16 cellular contexts compared by ENCODE assay signal in genomic region chr1:235821361-235821981, GRCh38. TPM values are rescaled to one million over a fixed set of nuclear protein-coding genes. Genes with fewer than 3 reads are reported as not detected.
DNase-seq lines count a peak whose midpoint lies in the region; ATAC-seq and TF ChIP-seq lines count a peak whose summit lies in the region.
"Had no signal": no experiment of that assay in that cellular context is flagged by ENCODE, and none has a peak within 500 bp of the region (broad histone marks: within the 10 kb centered on the region; RNA-seq: fewer than 3 reads in every experiment).

No MANE protein-coding gene starts in this region.

- H3K4me3 ChIP-seq in epithelial cell of esophagus (ENCODE audit: low read length) (no peak overlapping the region), neutrophil (ENCODE audit: low read depth in 1 of 2, low read length in 1 of 2) (no peak overlapping the region), A673 (ENCODE audit: low read depth, low read length, poor library complexity, severe bottlenecking) (no peak overlapping the region)
- H3K4me3 ChIP-seq: BLaER1 treated with 17β-estradiol and CSF1 and Interleukin-3, amounts not matched to agents 10 nM and 100 nM had no signal

- CTCF ChIA-PET in A673 (lab: Charles Lee), result no interaction called here

- H3K36me3 ChIP-seq in neutrophil (peaks cover 62% of the 10 kb centered on the region), A673 (ENCODE audit: insufficient read depth, low read length, poor library complexity, severe bottlenecking) (no peaks in the 10 kb centered on the region)

- TF ChIP-seq CTCF in epithelial cell of esophagus (IDR thresholded peaks at IDR 0.05; ENCODE audit: insufficient read depth, low read depth, low read length, missing control alignments) (no peak), neutrophil (IDR thresholded peaks at IDR 0.05) (no peak), A673 (conservative IDR thresholded peaks at IDR 0.05; ENCODE audit: low read depth, low read length) (no peak)

- H3K4me1 ChIP-seq in neutrophil (ENCODE audit: control insufficient read depth in 1 of 2, insufficient read depth in 1 of 2, low read depth in 1 of 2, low read length in 1 of 2) (no peaks in the 10 kb centered on the region), A673 (ENCODE audit: insufficient read depth, low read length, poor library complexity, severe bottlenecking) (no peaks in the 10 kb centered on the region)

- no TSS peak for BruUV-seq in A673 (replicated peaks; lab: Mats Ljungman, UMichigan)

- H3K27ac ChIP-seq in neutrophil (peak overlapping the region; percentile 37), A673 (ENCODE audit: low read depth, low read length, poor library complexity, severe bottlenecking) (no peak overlapping the region)

- intact Hi-C loops in A673 (cut with micrococcal nuclease; ENCODE audit: unreplicated experiment) (no loop called here), posterior cingulate gyrus (cut with DNase I) (no loop called here)

- H3K27me3 ChIP-seq in neutrophil (no peaks in the 10 kb centered on the region), A673 (replicated peaks; ENCODE audit: insufficient read depth, low read depth, low read length, poor library complexity) (no peaks in the 10 kb centered on the region)
- H3K27me3 ChIP-seq: BLaER1 treated with 17β-estradiol and CSF1 and Interleukin-3, amounts not matched to agents 10 nM and 100 nM had no signal

- POLR2A ChIA-PET in A673 (lab: Charles Lee; ENCODE audit: low non-redundant PET), result no interaction called here

- peak; percentile 39 for DNase-seq in AG20443 (ENCODE audit: low spot score)
- DNase-seq in NCI-H69 (lab: John Stamatoyannopoulos, UW), result peak; percentile 23
- peak; percentile 28 for DNase-seq in epithelial cell of esophagus (ENCODE audit: low read depth)
- DNase-seq in A673 (ENCODE audit: low spot score), result no peak
- DNase-seq in posterior cingulate gyrus, result no peak
- DNase-seq: activated CD4-positive, alpha-beta T cell treated with anti-CD3 and anti-CD28 coated beads, Interleukin-2, amount 50 U/mL, for 48 hours; amygdala; DMS153; NCI-H187 treated with DMSO at 0.1 percent for 48 hours; occipital lobe; stimulated activated naive CD8-positive, alpha-beta T cell treated with anti-CD3 and anti-CD28 coated beads, Interleukin-15, amount 100 ng/mL, for 72 hours; T-helper 9 cell had no signal

- H3K9me3 ChIP-seq in neutrophil, result no peaks in the 10 kb centered on the region
- H3K9me3 ChIP-seq in A673 (ENCODE audit: low read depth, low read length, poor library complexity, severe bottlenecking), result no peaks in the 10 kb centered on the region
- H3K9me3 ChIP-seq: BLaER1 treated with 17β-estradiol and CSF1 and Interleukin-3, amounts not matched to agents 10 nM and 100 nM had no signal

- ATAC-seq in HG02678 (IDR thresholded peaks at IDR 0.05; ENCODE audit: unreplicated experiment) (no peak), GM21576 (IDR thresholded peaks at IDR 0.05; ENCODE audit: unreplicated experiment) (no peak)
- ATAC-seq: stimulated activated naive CD8-positive, alpha-beta T cell treated with anti-CD3 and anti-CD28 coated beads, Interleukin-15, amount 100 ng/mL, for 72 hours had no signal

RNA-seq across cellular contexts. Expression of gene LYST, which starts 45.2 kb away (rescaled TPM):
- total RNA-seq in A673 (2021), result 1.7 and 1.9 TPM in 2 replicates

Comparison
In these comparisons a context has a peak if more than half of its experiments do, and no peak if none do; other contexts are left out.
1. DNase-seq: peak in AG20443 (single experiment), NCI-H69 (single experiment) and epithelial cell of esophagus (single experiment); none in A673 (single experiment) and posterior cingulate gyrus (0 of 10).